11 cellular contexts compared by ENCODE assay signal in genomic region chr2:130169163-130169562, GRCh38. TPM values are rescaled to one million over a fixed set of nuclear protein-coding genes. Genes with fewer than 3 reads are reported as not detected.
DNase-seq lines count a peak whose midpoint lies in the region; ATAC-seq, FAIRE-seq and TF ChIP-seq lines count a peak whose summit lies in the region.
"Not testable (repeated sequence)": the region's sequence is repeated elsewhere in the genome, so short reads cannot be mapped to it uniquely, and the experiment has no call there.
"Had no signal": no experiment of that assay in that cellular context is flagged by ENCODE, and none has a peak within 500 bp of the region (broad histone marks: within the 10 kb centered on the region; RNA-seq: fewer than 3 reads in every experiment).

No MANE protein-coding gene starts in this region.

- POLR2A ChIA-PET in PC-3 (lab: Charles Lee; ENCODE audit: unreplicated experiment); HepG2 (lab: Yijun Ruan, JAX): not testable (repeated sequence)
- POLR2A ChIA-PET in activated naive CD8-positive, alpha-beta T cell treated with anti-CD3 and anti-CD28 coated beads, Interleukin-2, amount 10 ng/mL, durations not matched to agents 7 days and 5 days (lab: Charles Lee): interaction anchor here (0.6 to 3.5 kb wide), 3 partner anchors 11 to 177 kb away, joined by 4 to 26 read pairs (median 4); partner anchors contain the start of genes MZT2B and SMPD4

- not testable (repeated sequence) for H3K27ac ChIP-seq in PC-3 (ENCODE audit: low read length); HepG2 (ENCODE audit: extremely low read length, insufficient read depth, low read length)

- not testable (repeated sequence) for H3K9me3 Mint-ChIP-seq in activated CD4-positive, alpha-beta T cell treated with anti-CD3 and anti-CD28 coated beads, Interleukin-2, amount 10 ng/mL, durations not matched to agents 24 days and 14 days; activated T-cell treated with anti-CD3 and anti-CD28 coated beads, Interleukin-2, amount 50 U/mL, for 72 hours; activated naive CD8-positive, alpha-beta T cell treated with anti-CD3 and anti-CD28 coated beads, Interleukin-2, amount 10 ng/mL, durations not matched to agents 7 days and 5 days; stimulated activated naive CD8-positive, alpha-beta T cell treated with anti-CD3 and anti-CD28 coated beads, Interleukin-15, amount 100 ng/mL, for 72 hours

- CTCF ChIA-PET in PC-3 (lab: Charles Lee); HepG2 (lab: Yijun Ruan, JAX; ENCODE audit: low intra/inter-chr PET ratio, low total read pairs): not testable (repeated sequence)

- not testable (repeated sequence) for H3K4me2 ChIP-seq in PC-3 (ENCODE audit: low read length); HepG2 (ENCODE audit: low read depth, low read length)

- not testable (repeated sequence) for H3F3A ChIP-seq in PC-3 (ENCODE audit: low read length, unreplicated experiment)

- TF ChIP-seq CTCF in PC-3 (conservative IDR thresholded peaks at IDR 0.05; ENCODE audit: low read depth, low read length); HepG2 (CRISPR knock-in tag; IDR thresholded peaks at IDR 0.05): not testable (repeated sequence)

- not testable (repeated sequence) for DNase-seq in PC-3; activated CD4-positive, alpha-beta T cell treated with anti-CD3 and anti-CD28 coated beads, Interleukin-2, amount 10 ng/mL, durations not matched to agents 24 days and 14 days; activated T-cell treated with anti-CD3 and anti-CD28 coated beads, Interleukin-2, amount 50 U/mL, for 72 hours; activated naive CD8-positive, alpha-beta T cell treated with anti-CD3 and anti-CD28 coated beads, Interleukin-2, amount 10 ng/mL, durations not matched to agents 7 days and 5 days; HepG2 (ENCODE audit: low spot score); stimulated activated naive CD8-positive, alpha-beta T cell treated with anti-CD3 and anti-CD28 coated beads, Interleukin-15, amount 100 ng/mL, for 72 hours
- DNase-seq in dermis blood vessel endothelial cell: peak; percentile 21

- TF ChIP-seq EP300 in HepG2 (IDR thresholded peaks at IDR 0.05; ENCODE audit: low read depth in 2 of 2, low read length in 2 of 2); HepG2 (CRISPR knock-in tag; IDR thresholded peaks at IDR 0.05; ENCODE audit: borderline replicate concordance): not testable (repeated sequence)

- not testable (repeated sequence) for H3K79me2 ChIP-seq in PC-3 (ENCODE audit: low read length); HepG2 (ENCODE audit: insufficient read depth, low read length)

- H3K27me3 Mint-ChIP-seq in activated CD4-positive, alpha-beta T cell treated with anti-CD3 and anti-CD28 coated beads, Interleukin-2, amount 10 ng/mL, durations not matched to agents 24 days and 14 days; activated T-cell treated with anti-CD3 and anti-CD28 coated beads, Interleukin-2, amount 50 U/mL, for 72 hours (ENCODE audit: low read depth); activated naive CD8-positive, alpha-beta T cell treated with anti-CD3 and anti-CD28 coated beads, Interleukin-2, amount 10 ng/mL, durations not matched to agents 7 days and 5 days; stimulated activated naive CD8-positive, alpha-beta T cell treated with anti-CD3 and anti-CD28 coated beads, Interleukin-15, amount 100 ng/mL, for 72 hours: not testable (repeated sequence)

- not testable (repeated sequence) for H3K9me3 ChIP-seq in PC-3 (ENCODE audit: low read length); HepG2 (ENCODE audit: low read length)

- H3K27me3 ChIP-seq in PC-3 (ENCODE audit: low read length); HepG2 (ENCODE audit: control insufficient read depth in 1 of 2, insufficient read depth in 2 of 2, low read length in 2 of 2): not testable (repeated sequence)

- TF ChIP-seq RAD21 in HepG2 (CRISPR knock-in tag; IDR thresholded peaks at IDR 0.05): not testable (repeated sequence)

- not testable (repeated sequence) for H3K4me3 ChIP-seq in PC-3 (ENCODE audit: low read length); HepG2 (replicated peaks in 1 of 3; ENCODE audit: insufficient read depth in 1 of 3, low read depth in 2 of 3, low read length in 3 of 3)

- not testable (repeated sequence) for TF ChIP-seq POLR2A in HepG2 (IDR thresholded peaks at IDR 0.05; ENCODE audit: insufficient read depth in 1 of 2, low read depth in 2 of 2, low read length in 2 of 2)

- H3K36me3 ChIP-seq in PC-3 (ENCODE audit: low read depth, low read length) (peaks cover 15% of the 10 kb centered on the region), HepG2 (replicated peaks in 1 of 2; ENCODE audit: control insufficient read depth in 1 of 2, insufficient read depth in 2 of 2, low read length in 2 of 2) (peaks cover 38 to 87% of the 10 kb centered on the region in 2 experiments)

- H3K4me3 Mint-ChIP-seq in activated CD4-positive, alpha-beta T cell treated with anti-CD3 and anti-CD28 coated beads, Interleukin-2, amount 10 ng/mL, durations not matched to agents 24 days and 14 days: peak overlapping the region; percentile 9
- not testable (repeated sequence) for H3K4me3 Mint-ChIP-seq in activated T-cell treated with anti-CD3 and anti-CD28 coated beads, Interleukin-2, amount 50 U/mL, for 72 hours; stimulated activated naive CD8-positive, alpha-beta T cell treated with anti-CD3 and anti-CD28 coated beads, Interleukin-15, amount 100 ng/mL, for 72 hours
- H3K4me3 Mint-ChIP-seq in activated naive CD8-positive, alpha-beta T cell treated with anti-CD3 and anti-CD28 coated beads, Interleukin-2, amount 10 ng/mL, durations not matched to agents 7 days and 5 days: peak overlapping the region; percentile 66

- not testable (repeated sequence) for H3K9ac ChIP-seq in PC-3 (ENCODE audit: low read length); HepG2 (ENCODE audit: insufficient read depth, low read depth, low read length)

- not testable (repeated sequence) for H3K4me1 ChIP-seq in PC-3 (ENCODE audit: insufficient read depth, low read length); HepG2 (ENCODE audit: insufficient read depth, low read length)

- ATAC-seq in PC-3 (peak; percentile 46), HepG2 (peak; percentile 19; the same call in 2 of the 3 replicates)
- peak; percentile 47 to 96 for ATAC-seq in activated T-cell treated with anti-CD3 and anti-CD28 coated beads, Interleukin-2, amount 50 U/mL, for 72 hours (replicated peaks in 1 of 2)
- ATAC-seq in activated naive CD8-positive, alpha-beta T cell treated with anti-CD3 and anti-CD28 coated beads, Interleukin-2, amount 10 ng/mL, durations not matched to agents 7 days and 5 days (ENCODE audit: low read depth): peak; percentile 99
- ATAC-seq in stimulated activated naive CD8-positive, alpha-beta T cell treated with anti-CD3 and anti-CD28 coated beads, Interleukin-15, amount 100 ng/mL, for 72 hours: peak; percentile 97

- in situ Hi-C loops in HepG2 (cut with HindIII; ENCODE audit: extremely low pct_ligation_motif_present, low pct_unique_long_range_greater_than_20kb): not testable (repeated sequence)

- 91% methylated on average over 3 of the region's 3 CpGs for WGBS in HepG2 (ENCODE audit: low lambda C conversion rate)

- H3K27ac Mint-ChIP-seq in activated CD4-positive, alpha-beta T cell treated with anti-CD3 and anti-CD28 coated beads, Interleukin-2, amount 10 ng/mL, durations not matched to agents 24 days and 14 days: peak overlapping the region; percentile 64
- H3K27ac Mint-ChIP-seq in activated T-cell treated with anti-CD3 and anti-CD28 coated beads, Interleukin-2, amount 50 U/mL, for 72 hours: not testable (repeated sequence)
- H3K27ac Mint-ChIP-seq in activated naive CD8-positive, alpha-beta T cell treated with anti-CD3 and anti-CD28 coated beads, Interleukin-2, amount 10 ng/mL, durations not matched to agents 7 days and 5 days: peak overlapping the region; percentile 84
- H3K27ac Mint-ChIP-seq in stimulated activated naive CD8-positive, alpha-beta T cell treated with anti-CD3 and anti-CD28 coated beads, Interleukin-15, amount 100 ng/mL, for 72 hours: peak overlapping the region in 1 of 2 donors; percentile 93

- peaks cover 51% of the 10 kb centered on the region for H3K36me3 Mint-ChIP-seq in activated CD4-positive, alpha-beta T cell treated with anti-CD3 and anti-CD28 coated beads, Interleukin-2, amount 10 ng/mL, durations not matched to agents 24 days and 14 days (ENCODE audit: low read depth)
- peaks cover 8 to 27% of the 10 kb centered on the region in 2 donors for H3K36me3 Mint-ChIP-seq in activated T-cell treated with anti-CD3 and anti-CD28 coated beads, Interleukin-2, amount 50 U/mL, for 72 hours (ENCODE audit: insufficient read depth in 2 of 2)
- peaks cover 20% of the 10 kb centered on the region for H3K36me3 Mint-ChIP-seq in activated naive CD8-positive, alpha-beta T cell treated with anti-CD3 and anti-CD28 coated beads, Interleukin-2, amount 10 ng/mL, durations not matched to agents 7 days and 5 days

- not testable (repeated sequence) for H4K20me1 ChIP-seq in PC-3 (ENCODE audit: low read length); HepG2 (ENCODE audit: insufficient read depth, low read length)

- FAIRE-seq in HepG2 (lab: Jason Lieb, UNC): not testable (repeated sequence)

- H3K4me1 Mint-ChIP-seq in activated CD4-positive, alpha-beta T cell treated with anti-CD3 and anti-CD28 coated beads, Interleukin-2, amount 10 ng/mL, durations not matched to agents 24 days and 14 days: peaks cover 12% of the 10 kb centered on the region
- not testable (repeated sequence) for H3K4me1 Mint-ChIP-seq in activated T-cell treated with anti-CD3 and anti-CD28 coated beads, Interleukin-2, amount 50 U/mL, for 72 hours (ENCODE audit: low read depth); stimulated activated naive CD8-positive, alpha-beta T cell treated with anti-CD3 and anti-CD28 coated beads, Interleukin-15, amount 100 ng/mL, for 72 hours
- peaks cover 17% of the 10 kb centered on the region for H3K4me1 Mint-ChIP-seq in activated naive CD8-positive, alpha-beta T cell treated with anti-CD3 and anti-CD28 coated beads, Interleukin-2, amount 10 ng/mL, durations not matched to agents 7 days and 5 days

- intact Hi-C loops in PC-3 (cut with micrococcal nuclease); activated CD4-positive, alpha-beta T cell treated with anti-CD3 and anti-CD28 coated beads, Interleukin-2, amount 10 ng/mL, durations not matched to agents 24 days and 14 days (cut with micrococcal nuclease); HepG2 (cut with micrococcal nuclease; ENCODE audit: unreplicated experiment): not testable (repeated sequence)

- not testable (repeated sequence) for BruUV-seq in PC-3 (replicated peaks; lab: Mats Ljungman, UMichigan); HepG2 (replicated peaks; lab: Mats Ljungman, UMichigan)

- H3K9me2 ChIP-seq in PC-3 (replicated peaks; ENCODE audit: low read length): not testable (repeated sequence)

- not testable (repeated sequence) for H2AFZ ChIP-seq in PC-3 (ENCODE audit: low read length); HepG2 (ENCODE audit: low read length)

RNA-seq across cellular contexts. Expression of gene SMPD4, which starts 12.2 kb away (rescaled TPM):
- total RNA-seq in PC-3 (2014; rRNA removed) (64.4 and 82.2 TPM in 2 replicates), dermis blood vessel endothelial cell (13.8 and 37.0 TPM in 2 replicates), HepG2 (2016; rRNA removed; fragmentation: Illumina TruSeq; extraction: Trizol) (70.5 and 72.5 TPM in 2 replicates)
- 86.0 and 91.1 TPM in 2 replicates for total RNA-seq in activated CD4-positive, alpha-beta T cell treated with anti-CD3 and anti-CD28 coated beads, Interleukin-2, amount 10 ng/mL, durations not matched to agents 24 days and 14 days
- 10 to 100 TPM; 68.1 to 78.8 TPM for total RNA-seq in activated T-cell treated with anti-CD3 and anti-CD28 coated beads, Interleukin-2, amount 50 U/mL, for 72 hours
- 10 to 100 TPM; 67.3 to 74.2 TPM for total RNA-seq in activated naive CD8-positive, alpha-beta T cell treated with anti-CD3 and anti-CD28 coated beads, Interleukin-2, amount 10 ng/mL, durations not matched to agents 7 days and 5 days
- 16.2 and 16.4 TPM in 2 replicates for total RNA-seq in HepG2 (2016; cell fraction: cytosol; rRNA removed; fragmentation: Illumina TruSeq; extraction: Trizol; ENCODE audit: low read depth)
- total RNA-seq in HepG2 (2016; cell fraction: insoluble cytoplasmic fraction; rRNA removed; fragmentation: Illumina TruSeq; extraction: Trizol): 63.3 and 71.6 TPM in 2 replicates
- total RNA-seq in HepG2 (2016; cell fraction: membrane; rRNA removed; fragmentation: Illumina TruSeq; extraction: Trizol): 45.6 and 46.9 TPM in 2 replicates
- 70.7 and 77.5 TPM in 2 replicates for total RNA-seq in HepG2 (2016; cell fraction: nucleus; rRNA removed; fragmentation: Illumina TruSeq; extraction: Trizol)
- polyA plus RNA-seq in HepG2 (2011; rRNA removed): 63.2 and 69.0 TPM in 2 replicates
- polyA plus RNA-seq in HepG2 (2011; cell fraction: cytosol; rRNA removed): 27.2 and 39.1 TPM in 2 replicates
- polyA plus RNA-seq in HepG2 (2011; cell fraction: nucleus; rRNA removed): 483 and 680 TPM in 2 replicates
- 53.0 and 69.5 TPM in 2 replicates for polyA plus RNA-seq in HepG2 (2012)
- 12.9 and 14.8 TPM in 2 replicates for polyA plus RNA-seq in HepG2 (2016; cell fraction: cytosol; fragmentation: Illumina TruSeq; extraction: Trizol; ENCODE audit: low read depth)
- polyA plus RNA-seq in HepG2 (2016; cell fraction: insoluble cytoplasmic fraction; fragmentation: Illumina TruSeq; extraction: Trizol; ENCODE audit: low read depth): 81.9 and 105 TPM in 2 replicates
- 36.8 and 38.6 TPM in 2 replicates for polyA plus RNA-seq in HepG2 (2016; cell fraction: membrane; fragmentation: Illumina TruSeq; extraction: Trizol; ENCODE audit: low read depth)
- 229 and 236 TPM in 2 replicates for polyA plus RNA-seq in HepG2 (2016; cell fraction: nucleus; fragmentation: Illumina TruSeq; extraction: Trizol; ENCODE audit: insufficient read depth, low read depth)
- polyA minus RNA-seq in HepG2 (2011; rRNA and poly(A)+ RNA removed; ENCODE audit: low replicate concordance): 39.1 and 125 TPM in 2 replicates
- polyA minus RNA-seq in HepG2 (2011; cell fraction: cytosol; rRNA and poly(A)+ RNA removed): 39.4 and 44.1 TPM in 2 replicates
- polyA minus RNA-seq in HepG2 (2011; cell fraction: nucleus; rRNA and poly(A)+ RNA removed): 82.9 and 90.9 TPM in 2 replicates

RNA-seq across cellular contexts. Expression of gene MZT2B, which starts 12.9 kb away (rescaled TPM):
- total RNA-seq in PC-3 (2014; rRNA removed) (502 and 600 TPM in 2 replicates), dermis blood vessel endothelial cell (138 and 188 TPM in 2 replicates), HepG2 (2016; rRNA removed; fragmentation: Illumina TruSeq; extraction: Trizol) (308 and 410 TPM in 2 replicates)
- total RNA-seq in activated CD4-positive, alpha-beta T cell treated with anti-CD3 and anti-CD28 coated beads, Interleukin-2, amount 10 ng/mL, durations not matched to agents 24 days and 14 days: 312 and 329 TPM in 2 replicates
- 100 to 1,000 TPM; 324 to 329 TPM for total RNA-seq in activated T-cell treated with anti-CD3 and anti-CD28 coated beads, Interleukin-2, amount 50 U/mL, for 72 hours
- 100 to 1,000 TPM; 400 to 434 TPM for total RNA-seq in activated naive CD8-positive, alpha-beta T cell treated with anti-CD3 and anti-CD28 coated beads, Interleukin-2, amount 10 ng/mL, durations not matched to agents 7 days and 5 days
- total RNA-seq in HepG2 (2016; cell fraction: cytosol; rRNA removed; fragmentation: Illumina TruSeq; extraction: Trizol; ENCODE audit: low read depth): 664 and 798 TPM in 2 replicates
- total RNA-seq in HepG2 (2016; cell fraction: insoluble cytoplasmic fraction; rRNA removed; fragmentation: Illumina TruSeq; extraction: Trizol): 352 and 417 TPM in 2 replicates
- total RNA-seq in HepG2 (2016; cell fraction: membrane; rRNA removed; fragmentation: Illumina TruSeq; extraction: Trizol): 641 and 838 TPM in 2 replicates
- 142 and 179 TPM in 2 replicates for total RNA-seq in HepG2 (2016; cell fraction: nucleus; rRNA removed; fragmentation: Illumina TruSeq; extraction: Trizol)
- polyA plus RNA-seq in HepG2 (2011; rRNA removed): 244 and 253 TPM in 2 replicates
- 121 and 325 TPM in 2 replicates for polyA plus RNA-seq in HepG2 (2011; cell fraction: cytosol; rRNA removed)
- polyA plus RNA-seq in HepG2 (2011; cell fraction: nucleus; rRNA removed): 97.5 and 107 TPM in 2 replicates
- polyA plus RNA-seq in HepG2 (2012): 208 and 248 TPM in 2 replicates
- 676 and 762 TPM in 2 replicates for polyA plus RNA-seq in HepG2 (2016; cell fraction: cytosol; fragmentation: Illumina TruSeq; extraction: Trizol; ENCODE audit: low read depth)
- 300 and 324 TPM in 2 replicates for polyA plus RNA-seq in HepG2 (2016; cell fraction: insoluble cytoplasmic fraction; fragmentation: Illumina TruSeq; extraction: Trizol; ENCODE audit: low read depth)
- 541 and 609 TPM in 2 replicates for polyA plus RNA-seq in HepG2 (2016; cell fraction: membrane; fragmentation: Illumina TruSeq; extraction: Trizol; ENCODE audit: low read depth)
- 261 and 270 TPM in 2 replicates for polyA plus RNA-seq in HepG2 (2016; cell fraction: nucleus; fragmentation: Illumina TruSeq; extraction: Trizol; ENCODE audit: insufficient read depth, low read depth)
- polyA minus RNA-seq in HepG2 (2011; rRNA and poly(A)+ RNA removed; ENCODE audit: low replicate concordance): 12.3 and 45.2 TPM in 2 replicates
- polyA minus RNA-seq in HepG2 (2011; cell fraction: cytosol; rRNA and poly(A)+ RNA removed): 53.2 and 58.8 TPM in 2 replicates
- 20.9 and 25.2 TPM in 2 replicates for polyA minus RNA-seq in HepG2 (2011; cell fraction: nucleus; rRNA and poly(A)+ RNA removed)

RNA-seq across cellular contexts. Expression of gene CCDC74B, which starts 24.3 kb away (rescaled TPM):
- 8.6 and 9.8 TPM in 2 replicates for total RNA-seq in PC-3 (2014; rRNA removed)
- 1.2 and 1.4 TPM in 2 replicates for total RNA-seq in activated CD4-positive, alpha-beta T cell treated with anti-CD3 and anti-CD28 coated beads, Interleukin-2, amount 10 ng/mL, durations not matched to agents 24 days and 14 days
- 1 to 10 TPM in 1 of 2 donors, under 1 TPM in 1; 0.99 to 2.2 TPM for total RNA-seq in activated T-cell treated with anti-CD3 and anti-CD28 coated beads, Interleukin-2, amount 50 U/mL, for 72 hours
- total RNA-seq in activated naive CD8-positive, alpha-beta T cell treated with anti-CD3 and anti-CD28 coated beads, Interleukin-2, amount 10 ng/mL, durations not matched to agents 7 days and 5 days: 1 to 10 TPM; 1.2 to 1.5 TPM
- 2.2 and 2.7 TPM in 2 replicates for total RNA-seq in dermis blood vessel endothelial cell
- 0.11 TPM in 1 of 2 replicates, not detected in the other for total RNA-seq in HepG2 (2016; rRNA removed; fragmentation: Illumina TruSeq; extraction: Trizol)
- 0.26 TPM in 1 of 2 replicates, not detected in the other for total RNA-seq in HepG2 (2016; cell fraction: cytosol; rRNA removed; fragmentation: Illumina TruSeq; extraction: Trizol; ENCODE audit: low read depth)
- total RNA-seq in HepG2 (2016; cell fraction: insoluble cytoplasmic fraction; rRNA removed; fragmentation: Illumina TruSeq; extraction: Trizol): 0.15 and 0.24 TPM in 2 replicates
- 0.55 TPM in 1 of 2 replicates, not detected in the other for total RNA-seq in HepG2 (2016; cell fraction: membrane; rRNA removed; fragmentation: Illumina TruSeq; extraction: Trizol)
- total RNA-seq in HepG2 (2016; cell fraction: nucleus; rRNA removed; fragmentation: Illumina TruSeq; extraction: Trizol): 0.28 and 0.37 TPM in 2 replicates
- polyA plus RNA-seq in HepG2 (2011; rRNA removed): 0.07 and 0.12 TPM in 2 replicates
- polyA plus RNA-seq in HepG2 (2011; cell fraction: cytosol; rRNA removed): 0.04 and 0.21 TPM in 2 replicates
- polyA plus RNA-seq in HepG2 (2011; cell fraction: nucleus; rRNA removed): 1.0 and 1.3 TPM in 2 replicates
- 0.04 and 0.16 TPM in 2 replicates for polyA plus RNA-seq in HepG2 (2012)
- polyA plus RNA-seq in HepG2 (2016; cell fraction: cytosol; fragmentation: Illumina TruSeq; extraction: Trizol; ENCODE audit: low read depth): 0.26 and 0.28 TPM in 2 replicates
- polyA plus RNA-seq in HepG2 (2016; cell fraction: insoluble cytoplasmic fraction; fragmentation: Illumina TruSeq; extraction: Trizol; ENCODE audit: low read depth): 0.35 TPM in 1 of 2 replicates, not detected in the other
- 0.21 and 0.37 TPM in 2 replicates for polyA plus RNA-seq in HepG2 (2016; cell fraction: membrane; fragmentation: Illumina TruSeq; extraction: Trizol; ENCODE audit: low read depth)
- 0.75 and 0.81 TPM in 2 replicates for polyA plus RNA-seq in HepG2 (2016; cell fraction: nucleus; fragmentation: Illumina TruSeq; extraction: Trizol; ENCODE audit: insufficient read depth, low read depth)
- polyA minus RNA-seq in HepG2 (2011; rRNA and poly(A)+ RNA removed; ENCODE audit: low replicate concordance): 0.47 TPM in 1 of 2 replicates, not detected in the other
- polyA minus RNA-seq in HepG2 (2011; cell fraction: cytosol; rRNA and poly(A)+ RNA removed): not detected in 2 replicates
- polyA minus RNA-seq in HepG2 (2011; cell fraction: nucleus; rRNA and poly(A)+ RNA removed): 0.50 and 0.90 TPM in 2 replicates

RNA-seq across cellular contexts. Expression of gene TUBA3E, which starts 29.1 kb away (rescaled TPM):
- not detected in 2 replicates for total RNA-seq in PC-3 (2014; rRNA removed)
- not detected in 2 replicates for total RNA-seq in activated CD4-positive, alpha-beta T cell treated with anti-CD3 and anti-CD28 coated beads, Interleukin-2, amount 10 ng/mL, durations not matched to agents 24 days and 14 days
- not detected for total RNA-seq in activated T-cell treated with anti-CD3 and anti-CD28 coated beads, Interleukin-2, amount 50 U/mL, for 72 hours
- not detected for total RNA-seq in activated naive CD8-positive, alpha-beta T cell treated with anti-CD3 and anti-CD28 coated beads, Interleukin-2, amount 10 ng/mL, durations not matched to agents 7 days and 5 days
- not detected in 2 replicates for total RNA-seq in dermis blood vessel endothelial cell
- total RNA-seq in HepG2 (2016; rRNA removed; fragmentation: Illumina TruSeq; extraction: Trizol): not detected in 2 replicates
- total RNA-seq in HepG2 (2016; cell fraction: cytosol; rRNA removed; fragmentation: Illumina TruSeq; extraction: Trizol; ENCODE audit: low read depth): not detected in 2 replicates
- total RNA-seq in HepG2 (2016; cell fraction: insoluble cytoplasmic fraction; rRNA removed; fragmentation: Illumina TruSeq; extraction: Trizol): not detected in 2 replicates
- not detected in 2 replicates for total RNA-seq in HepG2 (2016; cell fraction: membrane; rRNA removed; fragmentation: Illumina TruSeq; extraction: Trizol)
- not detected in 2 replicates for total RNA-seq in HepG2 (2016; cell fraction: nucleus; rRNA removed; fragmentation: Illumina TruSeq; extraction: Trizol)
- not detected in 2 replicates for polyA plus RNA-seq in HepG2 (2011; rRNA removed)
- not detected in 2 replicates for polyA plus RNA-seq in HepG2 (2011; cell fraction: cytosol; rRNA removed)
- polyA plus RNA-seq in HepG2 (2011; cell fraction: nucleus; rRNA removed): not detected in 2 replicates
- not detected in 2 replicates for polyA plus RNA-seq in HepG2 (2012)
- not detected in 2 replicates for polyA plus RNA-seq in HepG2 (2016; cell fraction: cytosol; fragmentation: Illumina TruSeq; extraction: Trizol; ENCODE audit: low read depth)
- not detected in 2 replicates for polyA plus RNA-seq in HepG2 (2016; cell fraction: insoluble cytoplasmic fraction; fragmentation: Illumina TruSeq; extraction: Trizol; ENCODE audit: low read depth)
- polyA plus RNA-seq in HepG2 (2016; cell fraction: membrane; fragmentation: Illumina TruSeq; extraction: Trizol; ENCODE audit: low read depth): not detected in 2 replicates
- not detected in 2 replicates for polyA plus RNA-seq in HepG2 (2016; cell fraction: nucleus; fragmentation: Illumina TruSeq; extraction: Trizol; ENCODE audit: insufficient read depth, low read depth)
- polyA minus RNA-seq in HepG2 (2011; rRNA and poly(A)+ RNA removed; ENCODE audit: low replicate concordance): not detected in 2 replicates
- not detected in 2 replicates for polyA minus RNA-seq in HepG2 (2011; cell fraction: cytosol; rRNA and poly(A)+ RNA removed)
- not detected in 2 replicates for polyA minus RNA-seq in HepG2 (2011; cell fraction: nucleus; rRNA and poly(A)+ RNA removed)
- total RNA-seq: CD4-positive, alpha-beta T cell; HT-29; M059J had no signal
- polyA plus RNA-seq: A549 had no signal

RNA-seq across cellular contexts. Expression of gene POTEF, which starts 40.1 kb away (rescaled TPM):
- not detected in 2 replicates for total RNA-seq in PC-3 (2014; rRNA removed)
- total RNA-seq in activated CD4-positive, alpha-beta T cell treated with anti-CD3 and anti-CD28 coated beads, Interleukin-2, amount 10 ng/mL, durations not matched to agents 24 days and 14 days: not detected in 2 replicates
- total RNA-seq in activated T-cell treated with anti-CD3 and anti-CD28 coated beads, Interleukin-2, amount 50 U/mL, for 72 hours: not detected
- total RNA-seq in activated naive CD8-positive, alpha-beta T cell treated with anti-CD3 and anti-CD28 coated beads, Interleukin-2, amount 10 ng/mL, durations not matched to agents 7 days and 5 days: not detected
- total RNA-seq in dermis blood vessel endothelial cell: 0.33 and 0.34 TPM in 2 replicates
- 1.9 and 6.0 TPM in 2 replicates for total RNA-seq in HepG2 (2016; rRNA removed; fragmentation: Illumina TruSeq; extraction: Trizol)
- 1.6 and 1.7 TPM in 2 replicates for total RNA-seq in HepG2 (2016; cell fraction: cytosol; rRNA removed; fragmentation: Illumina TruSeq; extraction: Trizol; ENCODE audit: low read depth)
- 2.0 and 5.7 TPM in 2 replicates for total RNA-seq in HepG2 (2016; cell fraction: insoluble cytoplasmic fraction; rRNA removed; fragmentation: Illumina TruSeq; extraction: Trizol)
- 2.2 and 2.6 TPM in 2 replicates for total RNA-seq in HepG2 (2016; cell fraction: membrane; rRNA removed; fragmentation: Illumina TruSeq; extraction: Trizol)
- total RNA-seq in HepG2 (2016; cell fraction: nucleus; rRNA removed; fragmentation: Illumina TruSeq; extraction: Trizol): 18.5 and 22.6 TPM in 2 replicates
- polyA plus RNA-seq in HepG2 (2011; rRNA removed): 1.2 and 1.7 TPM in 2 replicates
- polyA plus RNA-seq in HepG2 (2011; cell fraction: cytosol; rRNA removed): 0.26 and 0.34 TPM in 2 replicates
- polyA plus RNA-seq in HepG2 (2011; cell fraction: nucleus; rRNA removed): 16.9 and 20.4 TPM in 2 replicates
- 2.0 and 2.3 TPM in 2 replicates for polyA plus RNA-seq in HepG2 (2012)
- polyA plus RNA-seq in HepG2 (2016; cell fraction: cytosol; fragmentation: Illumina TruSeq; extraction: Trizol; ENCODE audit: low read depth): not detected in 2 replicates
- polyA plus RNA-seq in HepG2 (2016; cell fraction: insoluble cytoplasmic fraction; fragmentation: Illumina TruSeq; extraction: Trizol; ENCODE audit: low read depth): 0.19 and 0.31 TPM in 2 replicates
- polyA plus RNA-seq in HepG2 (2016; cell fraction: membrane; fragmentation: Illumina TruSeq; extraction: Trizol; ENCODE audit: low read depth): not detected in 2 replicates
- 6.1 and 6.5 TPM in 2 replicates for polyA plus RNA-seq in HepG2 (2016; cell fraction: nucleus; fragmentation: Illumina TruSeq; extraction: Trizol; ENCODE audit: insufficient read depth, low read depth)
- 25.5 TPM in 1 of 2 replicates, not detected in the other for polyA minus RNA-seq in HepG2 (2011; rRNA and poly(A)+ RNA removed; ENCODE audit: low replicate concordance)
- polyA minus RNA-seq in HepG2 (2011; cell fraction: cytosol; rRNA and poly(A)+ RNA removed): 1.6 and 2.9 TPM in 2 replicates
- 57.8 and 73.4 TPM in 2 replicates for polyA minus RNA-seq in HepG2 (2011; cell fraction: nucleus; rRNA and poly(A)+ RNA removed)
- total RNA-seq: CD4-positive, alpha-beta T cell; M059J had no signal

Comparison
In these comparisons a context has a peak if more than half of its experiments do, and no peak if none do; other contexts are left out.
1. ATAC-seq: peak in every context shown above with its lines; median percentile 99 in activated naive CD8-positive, alpha-beta T cell treated with anti-CD3 and anti-CD28 coated beads, Interleukin-2, amount 10 ng/mL, durations not matched to agents 7 days and 5 days; 97 in stimulated activated naive CD8-positive, alpha-beta T cell treated with anti-CD3 and anti-CD28 coated beads, Interleukin-15, amount 100 ng/mL, for 72 hours; 72 in activated T-cell treated with anti-CD3 and anti-CD28 coated beads, Interleukin-2, amount 50 U/mL, for 72 hours; 46 in PC-3; 19 in HepG2.